Comparison of ENCODE assay signal across 8 cellular contexts in the genomic region with DNA sequence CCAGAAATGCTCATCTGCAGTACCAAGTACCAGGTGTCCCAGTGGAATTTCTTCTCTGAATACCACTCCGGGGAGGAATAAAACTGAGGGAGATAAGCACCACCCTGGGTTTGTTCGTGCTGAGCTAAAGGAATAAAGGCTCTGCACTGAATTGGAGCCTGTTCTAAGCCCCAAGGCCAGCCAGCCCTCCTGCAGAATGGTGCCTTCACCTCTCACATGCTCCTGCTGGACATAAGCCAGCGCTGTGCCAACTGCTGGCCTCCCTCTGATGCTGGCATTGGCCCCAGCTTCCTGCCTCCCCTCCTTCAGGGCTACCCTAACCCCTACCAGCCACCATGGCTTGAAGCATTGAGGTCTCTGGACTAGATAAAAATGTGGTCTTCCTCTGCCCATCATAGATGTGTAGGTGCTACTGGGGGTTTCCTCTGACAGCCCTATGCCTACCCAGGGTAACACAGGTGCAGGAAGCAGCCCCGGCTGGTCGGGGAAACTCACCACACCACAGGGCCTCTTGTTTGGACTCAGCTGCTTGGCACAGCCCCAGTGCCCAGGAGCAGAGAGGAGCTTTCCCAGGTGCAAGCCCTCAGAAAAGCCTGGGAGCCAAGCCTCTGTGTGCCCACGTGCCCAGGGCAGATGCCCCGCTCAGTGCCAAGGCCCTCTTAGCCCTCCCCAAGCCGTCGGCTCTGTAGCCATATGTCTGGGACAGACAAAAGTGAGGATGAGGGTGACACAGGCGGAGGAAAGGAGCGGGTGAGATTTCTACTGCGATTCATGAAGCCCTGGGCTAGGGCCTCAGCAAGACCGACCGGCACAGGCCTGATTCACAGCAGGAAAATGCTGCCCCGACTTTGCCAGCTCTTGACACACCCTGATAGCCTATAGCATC. TPM values are rescaled to one million over a fixed set of nuclear protein-coding genes. Genes with fewer than 3 reads are reported as not detected.
DNase-seq lines count a peak whose midpoint lies in the region; ATAC-seq and TF ChIP-seq lines count a peak whose summit lies in the region.

No MANE protein-coding gene starts in this region.

- TF ChIP-seq CTCF in HEK293 (tag by site-specific recombination; IDR thresholded peaks at IDR 0.05) (no peak), Panc1 (IDR thresholded peaks at IDR 0.05) (no peak), esophagus squamous epithelium (IDR thresholded peaks at IDR 0.05) (no peak)

- H3K27me3 ChIP-seq in Panc1 (ENCODE audit: control insufficient read depth, insufficient read depth, low read length), result 0 out of 2 replicates have a peak, but pooled peaks cover 2% of the 10 kb centered on the region
- peaks cover 0 to 35% (median 0%) of the 10 kb centered on the region in 4 donors for H3K27me3 ChIP-seq in esophagus squamous epithelium
- peaks cover 0 to 8% (median 6%) of the 10 kb centered on the region in 3 donors for H3K27me3 ChIP-seq in skeletal muscle tissue (ENCODE audit: control insufficient read depth in 3 of 3, insufficient read depth in 3 of 3, low read length in 3 of 3)

- H3K9me3 ChIP-seq in HEK293 (ENCODE audit: control insufficient read depth, insufficient read depth, low read depth, low read length) (no peaks in the 10 kb centered on the region), Panc1 (ENCODE audit: control insufficient read depth, insufficient read depth, low read depth, low read length) (no peaks in the 10 kb centered on the region), esophagus squamous epithelium (no peaks in the 10 kb centered on the region), skeletal muscle tissue (ENCODE audit: control insufficient read depth in 3 of 3, low read length in 3 of 3) (no peaks in the 10 kb centered on the region)

- H3K9ac ChIP-seq in skeletal muscle tissue (ENCODE audit: low read depth in 1 of 3, low read length in 3 of 3), result peak overlapping the region; percentile 40 to 75 (median 67)

- ATAC-seq in Panc1 (peak; percentile 6; the same call in 1 of the 2 replicates), GM19463 (IDR thresholded peaks at IDR 0.05; ENCODE audit: unreplicated experiment) (no peak), HG03521 (IDR thresholded peaks at IDR 0.05; ENCODE audit: unreplicated experiment) (no peak)

- DNase-seq in Panc1 (ENCODE audit: low read depth, low spot score) (no peak), esophagus squamous epithelium (lab: John Stamatoyannopoulos, UW) (no peak), pons (ENCODE audit: low spot score) (no peak), NCI-H187 treated with DMSO at 0.1 percent for 48 hours (lab: John Stamatoyannopoulos, UW) (no peak)

- no peaks in the 10 kb centered on the region for H3K4me1 ChIP-seq in HEK293 (ENCODE audit: control insufficient read depth, insufficient read depth, low read length)
- H3K4me1 ChIP-seq in Panc1 (ENCODE audit: control insufficient read depth, insufficient read depth, low read length), result peaks cover 18% of the 10 kb centered on the region
- H3K4me1 ChIP-seq in esophagus squamous epithelium, result peaks cover 21 to 74% (median 45%) of the 10 kb centered on the region in 3 donors
- peaks cover 37 to 61% (median 59%) of the 10 kb centered on the region in 3 donors for H3K4me1 ChIP-seq in skeletal muscle tissue (ENCODE audit: control insufficient read depth in 3 of 3, insufficient read depth in 3 of 3, low read length in 3 of 3)

- H3K27ac ChIP-seq in HEK293 (ENCODE audit: extremely low read depth, low read depth, low read length) (no peak overlapping the region), Panc1 (ENCODE audit: low read length) (no peak overlapping the region), esophagus squamous epithelium (peak overlapping the region; percentile 18 to 93 (median 83)), skeletal muscle tissue (ENCODE audit: low read depth, low read length) (peak overlapping the region; percentile 70)

- H3K36me3 ChIP-seq in HEK293 (ENCODE audit: control insufficient read depth in 2 of 2, insufficient read depth in 1 of 2, low read length in 2 of 2), result no peaks in the 10 kb centered on the region
- H3K36me3 ChIP-seq in Panc1 (ENCODE audit: control insufficient read depth, insufficient read depth, low read length), result no peaks in the 10 kb centered on the region
- no peaks in the 10 kb centered on the region for H3K36me3 ChIP-seq in esophagus squamous epithelium
- H3K36me3 ChIP-seq in skeletal muscle tissue (ENCODE audit: control insufficient read depth in 3 of 3, insufficient read depth in 3 of 3, low read length in 3 of 3), result no peaks in the 10 kb centered on the region

- no peak for TF ChIP-seq POLR2A in esophagus squamous epithelium (IDR thresholded peaks at IDR 0.05)

- no TSS peak for BruUV-seq in Panc1 (replicated peaks; lab: Mats Ljungman, UMichigan)

- 43 to 48% methylated on average over 4 to 11 of the region's 15 CpGs for WGBS in esophagus squamous epithelium, 2 donors

- in situ Hi-C loops in Panc1 (cut with HindIII; ENCODE audit: low pct_unique_long_range_greater_than_20kb, low sequenced_read_pairs), result no loop called here

- intact Hi-C loops in Panc1 (cut with micrococcal nuclease; ENCODE audit: unreplicated experiment) (no loop called here), esophagus squamous epithelium (cut with DNase I) (no loop called here)

- CTCF ChIA-PET in HEK293 (lab: Yijun Ruan, JAX) (interaction anchor here (0.6 to 2.8 kb wide), 7 partner anchors 11 to 140 kb away, joined by 3 to 17 read pairs (median 5); no protein-coding TSS in a partner anchor), Panc1 (lab: Charles Lee) (interaction anchor here (0.9 kb wide), 1 partner anchor 107 kb away, joined by 5 read pairs; no protein-coding TSS in a partner anchor)

- H3K4me3 ChIP-seq in HEK293 (ENCODE audit: low read depth, low read length) (no peak overlapping the region), Panc1 (ENCODE audit: low read depth in 2 of 2, low read length in 2 of 2) (no peak overlapping the region), esophagus squamous epithelium (no peak overlapping the region), skeletal muscle tissue (ENCODE audit: low read length in 3 of 3) (peak overlapping the region in 2 of 3 donors; percentile 53 to 65)

- POLR2A ChIA-PET in HEK293 (lab: Yijun Ruan, JAX), result interaction anchor here (0.6 to 1.4 kb wide), 13 partner anchors 9 to 238 kb away, joined by 3 to 8 read pairs (median 4); a partner anchor contains a TSS
- POLR2A ChIA-PET in Panc1 (lab: Charles Lee), result no interaction called here

TF ChIP-seq in HEK293, 187 proteins besides CTCF, POLR2A, EP300 and RAD21:
- TF ChIP-seq, protein P1, sequence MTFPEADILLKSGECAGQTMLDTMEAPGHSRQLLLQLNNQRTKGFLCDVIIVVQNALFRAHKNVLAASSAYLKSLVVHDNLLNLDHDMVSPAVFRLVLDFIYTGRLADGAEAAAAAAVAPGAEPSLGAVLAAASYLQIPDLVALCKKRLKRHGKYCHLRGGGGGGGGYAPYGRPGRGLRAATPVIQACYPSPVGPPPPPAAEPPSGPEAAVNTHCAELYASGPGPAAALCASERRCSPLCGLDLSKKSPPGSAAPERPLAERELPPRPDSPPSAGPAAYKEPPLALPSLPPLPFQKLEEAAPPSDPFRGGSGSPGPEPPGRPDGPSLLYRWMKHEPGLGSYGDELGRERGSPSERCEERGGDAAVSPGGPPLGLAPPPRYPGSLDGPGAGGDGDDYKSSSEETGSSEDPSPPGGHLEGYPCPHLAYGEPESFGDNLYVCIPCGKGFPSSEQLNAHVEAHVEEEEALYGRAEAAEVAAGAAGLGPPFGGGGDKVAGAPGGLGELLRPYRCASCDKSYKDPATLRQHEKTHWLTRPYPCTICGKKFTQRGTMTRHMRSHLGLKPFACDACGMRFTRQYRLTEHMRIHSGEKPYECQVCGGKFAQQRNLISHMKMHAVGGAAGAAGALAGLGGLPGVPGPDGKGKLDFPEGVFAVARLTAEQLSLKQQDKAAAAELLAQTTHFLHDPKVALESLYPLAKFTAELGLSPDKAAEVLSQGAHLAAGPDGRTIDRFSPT (tag by site-specific recombination; IDR thresholded peaks at IDR 0.05), result peak; percentile 12; the same call in 1 of the 2 replicates
- TF ChIP-seq ZNF843 (tag by site-specific recombination; IDR thresholded peaks at IDR 0.05), result no peak
- TF ChIP-seq SP2 (tag by site-specific recombination; IDR thresholded peaks at IDR 0.05), result no peak
- peak; percentile 47 for TF ChIP-seq ZNF341 (tag by site-specific recombination; IDR thresholded peaks at IDR 0.05; ENCODE audit: low read depth)
- TF ChIP-seq TCF7L2 (IDR thresholded peaks at IDR 0.05; ENCODE audit: borderline replicate concordance, low read depth, low read length), result no peak
TF ChIP-seq in HEK293: peak in this region for 2.

RNA-seq across cellular contexts. Expression of a gene that starts 34.1 kb away (rescaled TPM):
- 45.4 TPM for total RNA-seq in Panc1 (2021; ENCODE audit: unreplicated experiment)
- polyA plus RNA-seq in Panc1 (2012; ENCODE audit: insufficient read length), result 44.3 TPM
- 10 to 100 TPM in 2 of 4 donors, 1 to 10 TPM in 2; 1.6 to 21.4 (median 7.9) TPM for total RNA-seq in esophagus squamous epithelium
- 65.8 TPM for total RNA-seq in skeletal muscle tissue

Comparison
In these comparisons a context has a peak if more than half of its experiments do, and no peak if none do; other contexts are left out.
1. H3K27ac ChIP-seq: peak in esophagus squamous epithelium (4 of 4) and skeletal muscle tissue (single experiment); none in HEK293 (single experiment) and Panc1 (single experiment).
2. H3K4me3 ChIP-seq: peak in skeletal muscle tissue (2 of 3); none in HEK293 (single experiment), Panc1 (0 of 2) and esophagus squamous epithelium (0 of 4).